10 cellular contexts compared by ENCODE assay signal in genomic region chr3:11556851-11557644, GRCh38.
A peak's percentile ranks its signal among the peaks of the same experiment; 100 is the strongest.
DNase-seq lines count a peak whose midpoint lies in the region; ATAC-seq and TF ChIP-seq lines count a peak whose summit lies in the region.
"Had no signal": no experiment of that assay in that cellular context is flagged by ENCODE, and none has a peak within 500 bp of the region (broad histone marks: within the 10 kb centered on the region; RNA-seq: fewer than 3 reads in every experiment).

No MANE protein-coding gene starts in this region.

- H3K79me2 ChIP-seq in osteoblast (ENCODE audit: insufficient read depth, low read length) (peaks cover 73% of the 10 kb centered on the region), PC-3 (ENCODE audit: low read length) (0 out of 2 replicates have a peak, but pooled peaks cover 9% of the 10 kb centered on the region)

- H3K9ac ChIP-seq in PC-3 (ENCODE audit: low read length): no peak overlapping the region

- POLR2A ChIA-PET in activated CD4-positive, alpha-beta T cell treated with anti-CD3 and anti-CD28 coated beads, Interleukin-2, amount 10 ng/mL, durations not matched to agents 7 days and 5 days (lab: Charles Lee): no interaction called here
- POLR2A ChIA-PET in PC-3 (lab: Charles Lee; ENCODE audit: unreplicated experiment): no interaction called here

- H3F3A ChIP-seq in PC-3 (ENCODE audit: low read length, unreplicated experiment): no peaks in the 10 kb centered on the region

- H3K27ac Mint-ChIP-seq in activated CD4-positive, alpha-beta T cell treated with anti-CD3 and anti-CD28 coated beads, Interleukin-2, amount 10 ng/mL, durations not matched to agents 7 days and 5 days: no peak overlapping the region

- H3K27me3 Mint-ChIP-seq in activated CD4-positive, alpha-beta T cell treated with anti-CD3 and anti-CD28 coated beads, Interleukin-2, amount 10 ng/mL, durations not matched to agents 7 days and 5 days: no peaks in the 10 kb centered on the region

- H3K27me3 ChIP-seq in osteoblast (ENCODE audit: insufficient read depth, low read length) (no peaks in the 10 kb centered on the region), PC-3 (ENCODE audit: low read length) (no peaks in the 10 kb centered on the region)

- H3K36me3 Mint-ChIP-seq in activated CD4-positive, alpha-beta T cell treated with anti-CD3 and anti-CD28 coated beads, Interleukin-2, amount 10 ng/mL, durations not matched to agents 7 days and 5 days (ENCODE audit: low read depth): peaks cover 25% of the 10 kb centered on the region

- peaks cover 44% of the 10 kb centered on the region for H3K36me3 ChIP-seq in osteoblast (ENCODE audit: insufficient read depth, low read length)
- peaks cover 13% of the 10 kb centered on the region; the same call in 1 of the 2 replicates for H3K36me3 ChIP-seq in PC-3 (ENCODE audit: low read depth, low read length)

- H3K4me3 Mint-ChIP-seq in activated CD4-positive, alpha-beta T cell treated with anti-CD3 and anti-CD28 coated beads, Interleukin-2, amount 10 ng/mL, durations not matched to agents 7 days and 5 days: no peak overlapping the region
- H3K4me3 Mint-ChIP-seq: activated T-cell treated with anti-CD3 and anti-CD28 coated beads, Interleukin-2, amount 50 U/mL, for 4 hours had no signal

- H3K4me3 ChIP-seq in fibroblast of villous mesenchyme (ENCODE audit: low read depth, low read length) (no peak overlapping the region), osteoblast (ENCODE audit: insufficient read depth, low read length) (no peak overlapping the region), PC-3 (ENCODE audit: low read length) (no peak overlapping the region)

- BruUV-seq in PC-3 (replicated peaks; lab: Mats Ljungman, UMichigan): no TSS peak

- peaks cover 6% of the 10 kb centered on the region for H3K4me1 Mint-ChIP-seq in activated CD4-positive, alpha-beta T cell treated with anti-CD3 and anti-CD28 coated beads, Interleukin-2, amount 10 ng/mL, durations not matched to agents 7 days and 5 days

- ATAC-seq in SK-N-SH treated with all-trans-retinoic acid at 6 μM for 48 hours: peak; percentile 22
- ATAC-seq in GM19023 (IDR thresholded peaks at IDR 0.05; ENCODE audit: unreplicated experiment): no peak
- ATAC-seq in PC-3: no peak

- H3K4me2 ChIP-seq in osteoblast (ENCODE audit: insufficient read depth, low read length) (peak overlapping the region; percentile 59), PC-3 (ENCODE audit: low read length) (no peak overlapping the region)

- H3K4me1 ChIP-seq in osteoblast (ENCODE audit: insufficient read depth, low read length): peaks cover 39% of the 10 kb centered on the region
- no peaks in the 10 kb centered on the region for H3K4me1 ChIP-seq in PC-3 (ENCODE audit: insufficient read depth, low read length)

- no peak overlapping the region for H2AFZ ChIP-seq in osteoblast (ENCODE audit: low read length)
- H2AFZ ChIP-seq in PC-3 (ENCODE audit: low read length): no peak overlapping the region

- H3K9me3 ChIP-seq in osteoblast (ENCODE audit: low read depth, low read length) (no peaks in the 10 kb centered on the region), PC-3 (ENCODE audit: low read length) (no peaks in the 10 kb centered on the region)

- H3K9me2 ChIP-seq in PC-3 (replicated peaks; ENCODE audit: low read length): no peaks in the 10 kb centered on the region

- TF ChIP-seq CTCF in fibroblast of villous mesenchyme (IDR thresholded peaks at IDR 0.05; ENCODE audit: insufficient read depth, low read depth, low read length): no peak
- TF ChIP-seq CTCF in osteoblast (IDR thresholded peaks at IDR 0.05; ENCODE audit: extremely low read depth, low read depth, low read length): no peak
- no peak for TF ChIP-seq CTCF in PC-3 (conservative IDR thresholded peaks at IDR 0.05; ENCODE audit: low read depth, low read length)

- H3K27ac ChIP-seq in osteoblast (ENCODE audit: low read depth, low read length) (peak overlapping the region; percentile 97), PC-3 (ENCODE audit: low read length) (no peak overlapping the region)
- H3K27ac ChIP-seq: C4-2B had no signal

- intact Hi-C loops in PC-3 (cut with micrococcal nuclease): no loop called here

- DNase-seq in AG08395 (ENCODE audit: low spot score) (peak; percentile 78), fibroblast of villous mesenchyme (ENCODE audit: low read depth) (peak; percentile 81), osteoblast (ENCODE audit: insufficient read length, low spot score, missing footprints) (peak; percentile 98), PC-3 (no peak), ecto neural progenitor cell (ENCODE audit: low spot score) (no peak)
- no peak for DNase-seq in activated CD4-positive, alpha-beta T cell treated with anti-CD3 and anti-CD28 coated beads, Interleukin-2, amount 10 ng/mL, durations not matched to agents 7 days and 5 days
- DNase-seq: activated T-cell treated with anti-CD3 and anti-CD28 coated beads, Interleukin-2, amount 50 U/mL, for 4 hours had no signal

- no peaks in the 10 kb centered on the region for H3K9me3 Mint-ChIP-seq in activated CD4-positive, alpha-beta T cell treated with anti-CD3 and anti-CD28 coated beads, Interleukin-2, amount 10 ng/mL, durations not matched to agents 7 days and 5 days
- H3K9me3 Mint-ChIP-seq: activated T-cell treated with anti-CD3 and anti-CD28 coated beads, Interleukin-2, amount 50 U/mL, for 4 hours had no signal

- CTCF ChIA-PET in activated CD4-positive, alpha-beta T cell treated with anti-CD3 and anti-CD28 coated beads, Interleukin-2, amount 10 ng/mL, durations not matched to agents 7 days and 5 days (lab: Charles Lee): interaction anchor here (0.8 to 1.9 kb wide), 3 partner anchors 9 to 48 kb away, joined by 4 to 6 read pairs (median 4); no protein-coding TSS in a partner anchor
- CTCF ChIA-PET in PC-3 (lab: Charles Lee): no interaction called here

- H4K20me1 ChIP-seq in osteoblast (ENCODE audit: insufficient read depth, low read length): peaks cover 27% of the 10 kb centered on the region
- no peaks in the 10 kb centered on the region; the same call in 1 of the 2 replicates for H4K20me1 ChIP-seq in PC-3 (ENCODE audit: low read length)

TF ChIP-seq in SK-N-SH treated with all-trans-retinoic acid at 6 μM for 48 hours, 23 proteins besides CTCF, POLR2A, EP300 and RAD21:
- no peak for TF ChIP-seq BACH2 (CRISPR knock-in tag; IDR thresholded peaks at IDR 0.05; ENCODE audit: borderline replicate concordance)
- peak; percentile 14; the same call in 1 of the 2 replicates for TF ChIP-seq CREB5 (CRISPR knock-in tag; IDR thresholded peaks at IDR 0.05; ENCODE audit: low read depth)
- 0 out of 2 replicates have a peak, but pooled peaks have one; percentile 6 for TF ChIP-seq ZNF8 (CRISPR knock-in tag; IDR thresholded peaks at IDR 0.05)

Comparison
In these comparisons a context has a peak if more than half of its experiments do, and no peak if none do; other contexts are left out.
1. DNase-seq: peak in AG08395 (single experiment), fibroblast of villous mesenchyme (single experiment) and osteoblast (single experiment); none in activated CD4-positive, alpha-beta T cell treated with anti-CD3 and anti-CD28 coated beads, Interleukin-2, amount 10 ng/mL, durations not matched to agents 7 days and 5 days (single experiment), PC-3 (single experiment) and ecto neural progenitor cell (single experiment).